Comparison of ENCODE assay signal across 1 cellular context in genomic region chr2:233854241-233854981, GRCh38.
A peak's percentile ranks its signal among the peaks of the same experiment; 100 is the strongest.
TF ChIP-seq lines count a peak whose summit lies in the region.

Gene HJURP (minus strand): TSS chr2:233854535. CDS start chr2:233854500, 35 bp downstream.

TF ChIP-seq in K562, 482 proteins besides CTCF, POLR2A, EP300 and RAD21 (continued from another document and continues in another):
- TF ChIP-seq CREB3 (tag; conservative IDR thresholded peaks at IDR 0.05; ENCODE audit: low read depth), result no peak
- no peak for TF ChIP-seq ZNF75A (CRISPR knock-in tag; IDR thresholded peaks at IDR 0.05)
- TF ChIP-seq E2F8 (IDR thresholded peaks at IDR 0.05; ENCODE audit: low read depth, partially characterized antibody), result peak; percentile 91
- TF ChIP-seq SAFB2 (IDR thresholded peaks at IDR 0.05; ENCODE audit: borderline replicate concordance, low read depth, low read length, severe bottlenecking), result no peak
- no peak for TF ChIP-seq ZBTB17 (CRISPR knock-in tag; IDR thresholded peaks at IDR 0.05)
- no peak for TF ChIP-seq FOXK1 (CRISPR knock-in tag; IDR thresholded peaks at IDR 0.05; ENCODE audit: borderline replicate concordance)
- peak; percentile 81 for TF ChIP-seq CBFA2T2 (conservative IDR thresholded peaks at IDR 0.05)
- no peak for TF ChIP-seq NR3C1 (CRISPR knock-in tag; IDR thresholded peaks at IDR 0.05)
- no peak for TF ChIP-seq ZNF280B (CRISPR knock-in tag; IDR thresholded peaks at IDR 0.05)
- TF ChIP-seq LARP7 (IDR thresholded peaks at IDR 0.05), result no peak
- TF ChIP-seq MXI1 (IDR thresholded peaks at IDR 0.05; ENCODE audit: low read depth, low read length), result no peak
- no peak for TF ChIP-seq TEAD2 (tag; IDR thresholded peaks at IDR 0.05)
- TF ChIP-seq GATAD2A (IDR thresholded peaks at IDR 0.05), result no peak
- TF ChIP-seq NR0B1 (IDR thresholded peaks at IDR 0.05; ENCODE audit: partially characterized antibody), result no peak
- TF ChIP-seq ZNF384 (IDR thresholded peaks at IDR 0.05; ENCODE audit: low read depth, low read length), result no peak
- no peak for TF ChIP-seq GMEB1 (CRISPR knock-in tag; IDR thresholded peaks at IDR 0.05)
- peak; percentile 39; the same call in 1 of the 2 replicates for TF ChIP-seq BRD4 (IDR thresholded peaks at IDR 0.05)
- TF ChIP-seq ZNF589 (CRISPR knock-in tag; IDR thresholded peaks at IDR 0.05; ENCODE audit: low read depth), result no peak
- TF ChIP-seq POLR2B (IDR thresholded peaks at IDR 0.05; ENCODE audit: low read depth, partially characterized antibody), result peak; percentile 85
- no peak for TF ChIP-seq ZNF253 (CRISPR knock-in tag; conservative IDR thresholded peaks at IDR 0.05)
- no peak for TF ChIP-seq IFI16 (CRISPR knock-in tag; IDR thresholded peaks at IDR 0.05)
- peak; percentile 71 for TF ChIP-seq RBBP5 (IDR thresholded peaks at IDR 0.05; ENCODE audit: borderline replicate concordance, insufficient read depth, low read length, poor library complexity, severe bottlenecking)
- TF ChIP-seq AFF4 (CRISPR knock-in tag; IDR thresholded peaks at IDR 0.05), result peak; percentile 64
- no peak for TF ChIP-seq ZNF140 (CRISPR knock-in tag; IDR thresholded peaks at IDR 0.05)
- peak; percentile 93 for TF ChIP-seq ZBTB7A (IDR thresholded peaks at IDR 0.05; ENCODE audit: borderline replicate concordance, control insufficient read depth, low read depth, low read length)
- peak; percentile 94 for TF ChIP-seq ETV1 (tag; conservative IDR thresholded peaks at IDR 0.05; ENCODE audit: low read depth)
- no peak for TF ChIP-seq BRD9 (IDR thresholded peaks at IDR 0.05; ENCODE audit: low read depth, partially characterized antibody)
- no peak for TF ChIP-seq BCOR (IDR thresholded peaks at IDR 0.05)
- no peak for TF ChIP-seq ZNF699 (CRISPR knock-in tag; IDR thresholded peaks at IDR 0.05; ENCODE audit: insufficient replicate concordance)
- no peak for TF ChIP-seq NBN (IDR thresholded peaks at IDR 0.05; ENCODE audit: low read depth)
- no peak for TF ChIP-seq NR1H2 (CRISPR knock-in tag; IDR thresholded peaks at IDR 0.05)
- TF ChIP-seq ZNF347 (CRISPR knock-in tag; IDR thresholded peaks at IDR 0.05; ENCODE audit: low read depth), result no peak
- TF ChIP-seq HNRNPH1 (optimal IDR thresholded peaks at IDR 0.05; ENCODE audit: low read depth, low read length), result no peak
- no peak for TF ChIP-seq DDX20 (tag; IDR thresholded peaks at IDR 0.05; ENCODE audit: low read depth)
- no peak for TF ChIP-seq MCM5 (IDR thresholded peaks at IDR 0.05; ENCODE audit: low read depth)
- no peak for TF ChIP-seq ZSCAN29 (IDR thresholded peaks at IDR 0.05)
- no peak for TF ChIP-seq HMBOX1 (IDR thresholded peaks at IDR 0.05)
- TF ChIP-seq HINFP (tag; conservative IDR thresholded peaks at IDR 0.05; ENCODE audit: low read depth), result no peak
- TF ChIP-seq CHCHD3 (CRISPR knock-in tag; IDR thresholded peaks at IDR 0.05), result no peak
- peak; percentile 47; the same call in 1 of the 2 replicates for TF ChIP-seq STAT5A (IDR thresholded peaks at IDR 0.05; ENCODE audit: borderline replicate concordance, low read length)
- no peak for TF ChIP-seq ZNF507 (tag; conservative IDR thresholded peaks at IDR 0.05)
- no peak for TF ChIP-seq ZNF324 (CRISPR knock-in tag; IDR thresholded peaks at IDR 0.05)
- TF ChIP-seq THAP12 (CRISPR knock-in tag; IDR thresholded peaks at IDR 0.05), result no peak
- no peak for TF ChIP-seq PHB (CRISPR knock-in tag; IDR thresholded peaks at IDR 0.05)
- no peak for TF ChIP-seq ZNF449 (CRISPR knock-in tag; IDR thresholded peaks at IDR 0.05)
- no peak for TF ChIP-seq ZNF184 (CRISPR knock-in tag; IDR thresholded peaks at IDR 0.05)
- TF ChIP-seq SMARCB1 (IDR thresholded peaks at IDR 0.05; ENCODE audit: insufficient read length, low read depth), result no peak
- TF ChIP-seq TAL1 (IDR thresholded peaks at IDR 0.05), result peak; percentile 68
- TF ChIP-seq RUNX1 (IDR thresholded peaks at IDR 0.05; ENCODE audit: low read depth), result no peak
